22 cellular contexts compared by ENCODE assay signal in the genomic region with DNA sequence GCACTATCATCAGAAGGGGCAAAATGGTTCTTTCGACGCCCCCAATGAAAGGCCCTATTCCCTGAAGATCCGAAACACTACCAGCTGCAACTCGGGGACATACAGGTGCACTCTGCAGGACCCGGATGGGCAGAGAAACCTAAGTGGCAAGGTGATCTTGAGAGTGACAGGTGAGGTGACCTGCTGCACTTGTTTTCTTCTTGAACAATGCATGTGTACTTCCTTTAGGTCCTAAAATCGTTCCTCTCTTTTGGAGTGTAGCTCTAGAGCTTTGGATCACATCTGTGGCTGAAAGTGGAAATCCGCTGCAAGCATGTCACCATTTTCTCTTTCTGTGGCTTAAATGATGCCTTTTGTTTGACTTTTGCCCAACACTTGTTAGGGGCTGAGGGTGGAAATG. TPM values are rescaled to one million over a fixed set of nuclear protein-coding genes. Genes with fewer than 3 reads are reported as not detected.
DNase-seq lines count a peak whose midpoint lies in the region; ATAC-seq, FAIRE-seq and TF ChIP-seq lines count a peak whose summit lies in the region.
"Had no signal": no experiment of that assay in that cellular context is flagged by ENCODE, and none has a peak within 500 bp of the region (broad histone marks: within the 10 kb centered on the region; RNA-seq: fewer than 3 reads in every experiment).

No MANE protein-coding gene starts in this region.

- no peaks in the 10 kb centered on the region for H4K20me1 ChIP-seq in HepG2 (ENCODE audit: insufficient read depth, low read length)

- no peak for ATAC-seq in HepG2
- ATAC-seq in right lobe of liver, result no peak
- ATAC-seq in activated B cell treated with CpG ODN at 0.5 μM for 24 hours (ENCODE audit: low read depth), result no peak
- ATAC-seq in memory B cell (ENCODE audit: low read depth), result no peak
- no peak for ATAC-seq in HG02678 (IDR thresholded peaks at IDR 0.05; ENCODE audit: unreplicated experiment)
- ATAC-seq: A549, HCT116 had no signal

- intact Hi-C loops in HepG2 (cut with micrococcal nuclease; ENCODE audit: unreplicated experiment), result no loop called here
- intact Hi-C loops in right lobe of liver (cut with DNase I), result no loop called here
- intact Hi-C loops in activated B cell treated with CpG ODN at 0.5 μM for 24 hours (cut with micrococcal nuclease), result no loop called here

- no peak for FAIRE-seq in HepG2 (lab: Jason Lieb, UNC)
- FAIRE-seq: A549, G401.6, HTR-8/SVneo had no signal

- H3K9me3 Mint-ChIP-seq in activated B cell treated with CpG ODN at 0.5 μM for 24 hours, result no peaks in the 10 kb centered on the region
- no peaks in the 10 kb centered on the region for H3K9me3 Mint-ChIP-seq in memory B cell
- H3K9me3 Mint-ChIP-seq: CD14-positive monocyte; CD4-positive, alpha-beta memory T cell; HFFc6 had no signal

- TF ChIP-seq POLR2A in HepG2 (IDR thresholded peaks at IDR 0.05; ENCODE audit: insufficient read depth in 1 of 2, low read depth in 2 of 2, low read length in 2 of 2), result no peak
- TF ChIP-seq POLR2A in right lobe of liver (IDR thresholded peaks at IDR 0.05), result no peak

- H3K79me2 ChIP-seq in HepG2 (ENCODE audit: insufficient read depth, low read length), result no peaks in the 10 kb centered on the region

- TF ChIP-seq RAD21 in HepG2 (CRISPR knock-in tag; IDR thresholded peaks at IDR 0.05), result no peak

- peak overlapping the region; percentile 56; the same call in 1 of the 2 replicates for H3K4me2 ChIP-seq in HepG2 (ENCODE audit: low read depth, low read length)
- H3K4me2 ChIP-seq: A549, BLaER1 had no signal

- H3K4me1 Mint-ChIP-seq in activated B cell treated with CpG ODN at 0.5 μM for 24 hours, result peaks cover 95% of the 10 kb centered on the region
- H3K4me1 Mint-ChIP-seq in memory B cell, result peaks cover 45% of the 10 kb centered on the region

- no peak for TF ChIP-seq CTCF in HepG2 (CRISPR knock-in tag; IDR thresholded peaks at IDR 0.05)
- TF ChIP-seq CTCF in right lobe of liver (IDR thresholded peaks at IDR 0.05), result no peak
- no peak for TF ChIP-seq CTCF in activated B cell treated with CpG ODN at 0.5 μM for 24 hours (IDR thresholded peaks at IDR 0.05)

- H3K27ac ChIP-seq in HepG2 (ENCODE audit: extremely low read length, insufficient read depth, low read length) (no peak overlapping the region), right lobe of liver (no peak overlapping the region)
- H3K27ac ChIP-seq: 22Rv1, A549, BLaER1 had no signal

- no peak for DNase-seq in HepG2 (ENCODE audit: low spot score)
- DNase-seq in right lobe of liver, result no peak
- no peak for DNase-seq in activated B cell treated with CpG ODN at 0.5 μM for 24 hours
- DNase-seq in memory B cell (ENCODE audit: low spot score in 2 of 2), result peak in 1 of 2 donors; percentile 18
- DNase-seq in NCI-H1105 (lab: John Stamatoyannopoulos, UW), result no peak
- DNase-seq in cerebellar nuclear complex (lab: John Stamatoyannopoulos, UW), result no peak
- DNase-seq in DMS153 treated with DMSO at 0.1 percent for 48 hours (lab: John Stamatoyannopoulos, UW; ENCODE audit: unreplicated experiment), result no peak
- DNase-seq: AML-193; Calu3; CD4-positive, alpha-beta memory T cell; DMS 273 treated with DMSO at 0.1 percent for 48 hours; GOT3; H7; HFFc6 had no signal

- H3K27me3 ChIP-seq in HepG2 (ENCODE audit: control insufficient read depth in 1 of 2, insufficient read depth in 2 of 2, low read length in 2 of 2) (no peaks in the 10 kb centered on the region), right lobe of liver (no peaks in the 10 kb centered on the region)
- H3K27me3 ChIP-seq: BLaER1 had no signal

- no TSS peak for BruUV-seq in HepG2 (replicated peaks; lab: Mats Ljungman, UMichigan)

- no peak overlapping the region for H2AFZ ChIP-seq in HepG2 (ENCODE audit: low read length)

- in situ Hi-C loops in HepG2 (cut with HindIII; ENCODE audit: extremely low pct_ligation_motif_present, low pct_unique_long_range_greater_than_20kb), result no loop called here

- H3K36me3 ChIP-seq in HepG2 (replicated peaks in 1 of 2; ENCODE audit: control insufficient read depth in 1 of 2, insufficient read depth in 2 of 2, low read length in 2 of 2) (no peaks in the 10 kb centered on the region), right lobe of liver (no peaks in the 10 kb centered on the region)

- H3K4me3 ChIP-seq in HepG2 (replicated peaks in 1 of 3; ENCODE audit: insufficient read depth in 1 of 3, low read depth in 2 of 3, low read length in 3 of 3) (no peak overlapping the region), right lobe of liver (no peak overlapping the region)
- H3K4me3 ChIP-seq: A549, BLaER1 had no signal

- WGBS in HepG2 (ENCODE audit: low lambda C conversion rate), result 82% methylated on average over 7 of the region's 7 CpGs
- 71% methylated on average over 3 of the region's 7 CpGs for WGBS in right lobe of liver (ENCODE audit: insufficient coverage, low coverage, low lambda C conversion rate, missing lambda C conversion rate)

- H3K36me3 Mint-ChIP-seq in activated B cell treated with CpG ODN at 0.5 μM for 24 hours (ENCODE audit: low read depth), result peaks cover 98% of the 10 kb centered on the region
- peaks cover 36% of the 10 kb centered on the region for H3K36me3 Mint-ChIP-seq in memory B cell

- CTCF ChIA-PET in HepG2 (lab: Yijun Ruan, JAX; ENCODE audit: low intra/inter-chr PET ratio, low total read pairs), result no interaction called here
- CTCF ChIA-PET in activated B cell treated with CpG ODN at 0.5 μM for 24 hours (lab: Charles Lee), result no interaction called here

- no peak for TF ChIP-seq EP300 in HepG2 (IDR thresholded peaks at IDR 0.05; ENCODE audit: low read depth in 2 of 2, low read length in 2 of 2)
- no peak for TF ChIP-seq EP300 in HepG2 (CRISPR knock-in tag; IDR thresholded peaks at IDR 0.05; ENCODE audit: borderline replicate concordance)

- H3K9ac ChIP-seq in HepG2 (ENCODE audit: insufficient read depth, low read depth, low read length), result no peak overlapping the region
- H3K9ac ChIP-seq: BLaER1 had no signal

- H3K4me3 Mint-ChIP-seq in activated B cell treated with CpG ODN at 0.5 μM for 24 hours (peak overlapping the region; percentile 3), memory B cell (no peak overlapping the region)
- H3K4me3 Mint-ChIP-seq: CD14-positive monocyte; CD4-positive, alpha-beta memory T cell; HFFc6 had no signal

- POLR2A ChIA-PET in HepG2 (lab: Yijun Ruan, JAX) (no interaction called here), activated B cell treated with CpG ODN at 0.5 μM for 24 hours (lab: Charles Lee) (interaction anchor here (26.2 kb wide), 1 partner anchor 41 kb away, joined by 911 read pairs; no protein-coding TSS in a partner anchor)

- peak overlapping the region; percentile 46 for H3K27ac Mint-ChIP-seq in activated B cell treated with CpG ODN at 0.5 μM for 24 hours
- H3K27ac Mint-ChIP-seq in memory B cell, result peak overlapping the region; percentile 87
- H3K27ac Mint-ChIP-seq: CD14-positive monocyte, HFFc6 had no signal

- H3K27me3 Mint-ChIP-seq in activated B cell treated with CpG ODN at 0.5 μM for 24 hours (no peaks in the 10 kb centered on the region), memory B cell (no peaks in the 10 kb centered on the region)
- H3K27me3 Mint-ChIP-seq: CD4-positive, alpha-beta memory T cell had no signal

- H3K4me1 ChIP-seq in HepG2 (ENCODE audit: insufficient read depth, low read length) (peaks cover 25% of the 10 kb centered on the region), right lobe of liver (no peaks in the 10 kb centered on the region)
- H3K4me1 ChIP-seq: A549 had no signal

- H3K9me3 ChIP-seq in HepG2 (ENCODE audit: low read length) (no peaks in the 10 kb centered on the region), right lobe of liver (no peaks in the 10 kb centered on the region)
- H3K9me3 ChIP-seq: A549, BLaER1 had no signal

TF ChIP-seq in HepG2, 621 proteins besides CTCF, POLR2A, EP300 and RAD21:
- TF ChIP-seq HOXA5 (CRISPR knock-in tag; IDR thresholded peaks at IDR 0.05) (no peak), TBP (CRISPR knock-in tag; IDR thresholded peaks at IDR 0.05) (no peak), SALL2 (CRISPR knock-in tag; IDR thresholded peaks at IDR 0.05) (no peak), PCBP1 (IDR thresholded peaks at IDR 0.05; ENCODE audit: borderline replicate concordance, low read depth, low read length) (no peak), ZNF883 (CRISPR knock-in tag; IDR thresholded peaks at IDR 0.05; ENCODE audit: not compliant biosample characterization) (no peak), STAG1 (CRISPR knock-in tag; IDR thresholded peaks at IDR 0.05) (no peak), SIN3A (IDR thresholded peaks at IDR 0.05; ENCODE audit: borderline replicate concordance, low read depth, low read length) (no peak), ZNF589 (CRISPR knock-in tag; conservative IDR thresholded peaks at IDR 0.05) (no peak), ZNF496 (CRISPR knock-in tag; IDR thresholded peaks at IDR 0.05; ENCODE audit: insufficient replicate concordance) (no peak)

RNA-seq across cellular contexts. Expression of a gene that starts 14.0 kb away (rescaled TPM):
- total RNA-seq in HepG2 (2016; rRNA removed; fragmentation: Illumina TruSeq; extraction: Trizol), result 1.7 and 2.3 TPM in 2 replicates
- total RNA-seq in HepG2 (2016; cell fraction: cytosol; rRNA removed; fragmentation: Illumina TruSeq; extraction: Trizol; ENCODE audit: low read depth), result 1.1 and 1.2 TPM in 2 replicates
- 1.9 and 3.0 TPM in 2 replicates for total RNA-seq in HepG2 (2016; cell fraction: insoluble cytoplasmic fraction; rRNA removed; fragmentation: Illumina TruSeq; extraction: Trizol)
- 2.0 and 2.5 TPM in 2 replicates for total RNA-seq in HepG2 (2016; cell fraction: membrane; rRNA removed; fragmentation: Illumina TruSeq; extraction: Trizol)
- 2.2 and 2.3 TPM in 2 replicates for total RNA-seq in HepG2 (2016; cell fraction: nucleus; rRNA removed; fragmentation: Illumina TruSeq; extraction: Trizol)
- polyA plus RNA-seq in HepG2 (2011; rRNA removed), result 0.46 and 0.51 TPM in 2 replicates
- polyA plus RNA-seq in HepG2 (2011; cell fraction: cytosol; rRNA removed), result 0.28 and 0.55 TPM in 2 replicates
- 0.24 and 0.35 TPM in 2 replicates for polyA plus RNA-seq in HepG2 (2011; cell fraction: nucleus; rRNA removed)
- 0.89 and 1.4 TPM in 2 replicates for polyA plus RNA-seq in HepG2 (2012)
- polyA plus RNA-seq in HepG2 (2016; cell fraction: cytosol; fragmentation: Illumina TruSeq; extraction: Trizol; ENCODE audit: low read depth), result 0.74 and 0.84 TPM in 2 replicates
- polyA plus RNA-seq in HepG2 (2016; cell fraction: insoluble cytoplasmic fraction; fragmentation: Illumina TruSeq; extraction: Trizol; ENCODE audit: low read depth), result 1.6 and 2.0 TPM in 2 replicates
- 1.7 and 1.8 TPM in 2 replicates for polyA plus RNA-seq in HepG2 (2016; cell fraction: membrane; fragmentation: Illumina TruSeq; extraction: Trizol; ENCODE audit: low read depth)
- polyA plus RNA-seq in HepG2 (2016; cell fraction: nucleus; fragmentation: Illumina TruSeq; extraction: Trizol; ENCODE audit: insufficient read depth, low read depth), result 2.8 and 3.1 TPM in 2 replicates
- 0.36 and 7.7 TPM in 2 replicates for polyA minus RNA-seq in HepG2 (2011; rRNA and poly(A)+ RNA removed; ENCODE audit: low replicate concordance)
- not detected in 2 replicates for polyA minus RNA-seq in HepG2 (2011; cell fraction: cytosol; rRNA and poly(A)+ RNA removed)
- 0.37 TPM in 1 of 2 replicates, not detected in the other for polyA minus RNA-seq in HepG2 (2011; cell fraction: nucleus; rRNA and poly(A)+ RNA removed)
- 1 to 10 TPM in 4 of 6 experiments, under 1 TPM in 2; 0.32 to 5.2 (median 1.1) TPM for total RNA-seq in right lobe of liver
- 483 and 492 TPM in 2 replicates for total RNA-seq in activated B cell treated with CpG ODN at 0.5 μM for 24 hours

Comparison
In these comparisons a context has a peak if more than half of its experiments do, and no peak if none do; other contexts are left out.
1. RNA of a gene that starts 14.0 kb away (total RNA-seq): 483 to 492 TPM in activated B cell treated with CpG ODN at 0.5 μM for 24 hours; 1.1 to 3.0 TPM in HepG2 and 0.32 to 5.2 TPM in right lobe of liver; every median in the first group is over 10 times any median in the second.